11 cellular contexts compared by ENCODE assay signal in the genomic region with DNA sequence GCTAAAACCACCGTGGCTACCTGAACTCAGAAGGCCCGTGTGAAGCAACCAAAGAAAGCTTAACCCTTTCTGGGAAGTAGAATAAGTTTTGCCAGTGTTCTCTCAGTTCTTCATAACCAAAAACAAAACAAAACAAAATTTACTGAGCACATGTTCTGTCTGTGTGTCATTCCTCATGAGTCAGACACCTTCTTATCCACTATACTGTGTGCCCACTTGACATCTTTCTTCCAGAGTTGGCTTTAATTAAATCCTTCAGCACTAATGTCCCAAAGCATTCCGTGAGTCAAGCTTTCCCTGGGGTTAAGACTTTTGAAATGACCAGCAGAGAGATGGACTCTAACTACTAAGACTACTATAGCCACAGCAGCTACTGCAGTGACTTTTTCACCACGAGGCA.
A peak's percentile ranks its signal among the peaks of the same experiment; 100 is the strongest.
DNase-seq lines count a peak whose midpoint lies in the region; ATAC-seq and TF ChIP-seq lines count a peak whose summit lies in the region.
"Had no signal": no experiment of that assay in that cellular context is flagged by ENCODE, and none has a peak within 500 bp of the region (broad histone marks: within the 10 kb centered on the region; RNA-seq: fewer than 3 reads in every experiment).

No MANE protein-coding gene starts in this region.

- TF ChIP-seq CTCF in ascending aorta (IDR thresholded peaks at IDR 0.05) (no peak), OCI-LY7 (conservative IDR thresholded peaks at IDR 0.05; ENCODE audit: low read length) (no peak)

- H3K27ac ChIP-seq in ACC112 (ENCODE audit: low read depth, low read length), result peak overlapping the region; percentile 94
- peak overlapping the region; percentile 52 to 73 for H3K27ac ChIP-seq in ascending aorta
- no peak overlapping the region for H3K27ac ChIP-seq in OCI-LY7 (ENCODE audit: low read depth, low read length, poor library complexity, severe bottlenecking)

- CTCF ChIA-PET in OCI-LY7 (lab: Charles Lee; ENCODE audit: unreplicated experiment), result no interaction called here

- H2AFZ ChIP-seq in ACC112 (ENCODE audit: low read length, unreplicated experiment), result peak overlapping the region; percentile 54
- no peak overlapping the region for H2AFZ ChIP-seq in OCI-LY7 (ENCODE audit: low read length)

- H3K9me2 ChIP-seq in OCI-LY7 (ENCODE audit: insufficient read depth, low read length), result no peaks in the 10 kb centered on the region

- POLR2A ChIA-PET in OCI-LY7 (lab: Charles Lee), result interaction anchor here (0.7 kb wide), 1 partner anchor 23 kb away, joined by 3 read pairs; no protein-coding TSS in a partner anchor

- H3K79me2 ChIP-seq in ACC112 (ENCODE audit: control insufficient read depth, insufficient read depth, low read length, unreplicated experiment) (peaks cover 10% of the 10 kb centered on the region), OCI-LY7 (ENCODE audit: insufficient read depth, low read depth, low read length) (no peaks in the 10 kb centered on the region)

- H3K9me3 ChIP-seq in ascending aorta (no peaks in the 10 kb centered on the region), OCI-LY7 (ENCODE audit: low read length) (no peaks in the 10 kb centered on the region)
- H3K9me3 ChIP-seq: upper lobe of left lung had no signal

- H3K4me1 ChIP-seq in ACC112 (ENCODE audit: control insufficient read depth, insufficient read depth, low read length, unreplicated experiment) (peaks cover 32% of the 10 kb centered on the region), ascending aorta (peaks cover 0 to 8% of the 10 kb centered on the region in 2 donors), OCI-LY7 (ENCODE audit: insufficient read depth, low read length, poor library complexity, severe bottlenecking) (no peaks in the 10 kb centered on the region)

- H3K36me3 ChIP-seq in ACC112 (ENCODE audit: insufficient read depth, low read length) (peaks cover 6% of the 10 kb centered on the region; the same call in 1 of the 2 replicates), ascending aorta (no peaks in the 10 kb centered on the region), OCI-LY7 (ENCODE audit: insufficient read depth, low read length) (no peaks in the 10 kb centered on the region)
- H3K36me3 ChIP-seq: upper lobe of left lung had no signal

- ATAC-seq in GM19395 (IDR thresholded peaks at IDR 0.05; ENCODE audit: unreplicated experiment), result peak; percentile 21

- no TSS peak for BruUV-seq in OCI-LY7 (replicated peaks; lab: Mats Ljungman, UMichigan)

- H3K4me3 ChIP-seq in ACC112 (ENCODE audit: low read depth, low read length) (peak overlapping the region; percentile 69), ascending aorta (peak overlapping the region in 1 of 2 donors; percentile 13), OCI-LY7 (ENCODE audit: low read depth, low read length, poor library complexity, severe bottlenecking) (no peak overlapping the region)
- H3K4me3 ChIP-seq: upper lobe of left lung had no signal

- DNase-seq in ascending aorta (ENCODE audit: low spot score in 2 of 2) (no peak), kidney tubule cell (ENCODE audit: low spot score) (peak; percentile 81), OCI-LY7 (ENCODE audit: low spot score) (no peak), UCSD-AML1 (lab: John Stamatoyannopoulos, UW; ENCODE audit: unreplicated experiment) (no peak)
- DNase-seq in activated CD4-positive, alpha-beta T cell treated with anti-CD3 and anti-CD28 coated beads, Interleukin-2, amount 50 U/mL, for 1 hour, result no peak
- no peak for DNase-seq in stimulated activated CD4-positive, alpha-beta T cell treated with anti-CD3 and anti-CD28 coated beads, Interleukin-4, amount 100 ng/mL, for 24 hours
- DNase-seq: amniotic stem cell, NCI-H2029 treated with DMSO at 0.1 percent for 48 hours, upper lobe of left lung had no signal

- intact Hi-C loops in ascending aorta (cut with DNase I) (no loop called here), OCI-LY7 (cut with micrococcal nuclease; ENCODE audit: unreplicated experiment) (no loop called here)

- H3K27me3 ChIP-seq in ACC112 (ENCODE audit: insufficient read depth, low read length), result no peaks in the 10 kb centered on the region
- H3K27me3 ChIP-seq in ascending aorta, result no peaks in the 10 kb centered on the region
- H3K27me3 ChIP-seq: upper lobe of left lung had no signal

- H3K4me2 ChIP-seq in OCI-LY7 (ENCODE audit: low read length), result no peak overlapping the region

- no peaks in the 10 kb centered on the region for H4K20me1 ChIP-seq in OCI-LY7 (ENCODE audit: insufficient read depth, low read length)
